In the genomic region with DNA sequence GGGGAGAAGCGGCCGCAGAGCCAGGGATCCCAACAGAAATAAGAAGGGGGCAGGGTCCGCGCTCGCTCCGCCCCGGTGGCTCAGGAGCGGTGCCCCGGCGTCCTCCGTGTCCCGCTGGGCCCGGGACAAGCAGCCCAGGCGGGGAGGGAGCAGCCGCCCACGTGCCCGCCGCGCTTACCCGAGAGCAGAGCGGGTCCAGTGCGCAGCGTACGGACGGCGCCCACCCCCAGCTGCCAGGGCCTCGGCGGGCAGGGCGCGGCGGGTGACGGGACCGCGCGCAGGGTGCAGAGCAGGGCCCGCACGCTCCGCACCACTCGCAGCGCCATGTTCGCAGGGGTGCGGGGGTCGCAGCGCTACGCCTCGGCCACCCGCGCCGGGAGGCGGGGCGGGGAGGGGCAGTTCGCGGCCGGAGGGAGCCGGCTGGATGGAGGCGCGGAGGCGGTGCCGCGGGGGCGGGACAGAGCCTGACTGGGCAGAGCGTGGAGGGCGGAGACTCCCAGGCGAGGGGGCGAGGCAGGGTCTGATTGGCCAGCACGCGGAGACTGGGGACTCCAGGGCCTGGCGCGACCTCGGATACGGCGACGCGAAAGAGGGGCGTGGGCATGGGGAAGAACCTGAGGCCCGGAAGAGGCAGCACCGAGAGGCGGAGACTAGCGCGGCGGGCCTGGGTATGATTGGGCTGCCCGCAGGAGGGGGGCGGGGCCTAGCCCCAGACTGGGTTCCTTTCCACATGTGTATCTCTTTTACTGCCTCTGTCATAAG, we compare ENCODE assay signal across 8 cellular contexts. TPM values are rescaled to one million over a fixed set of nuclear protein-coding genes. Genes with fewer than 3 reads are reported as not detected.
A peak's percentile ranks its signal among the peaks of the same experiment; 100 is the strongest.
DNase-seq lines count a peak whose midpoint lies in the region; ATAC-seq and TF ChIP-seq lines count a peak whose summit lies in the region.

A gene (minus strand): TSS at position 443 of the 762 bp plus-strand sequence. CDS start 117 bp downstream, at position 326.

- peak within 1 kb of the TSS; percentile 69 for H3K27ac Mint-ChIP-seq in WTC11

- H3K9me3 Mint-ChIP-seq in WTC11, result peaks cover 6% of the 10 kb centered on the region

- peaks cover 6% of the 10 kb centered on the region for H3F3A ChIP-seq in smooth muscle cell (ENCODE audit: low read depth)

- peak within 1 kb of the TSS; percentile 87 for H3K4me3 ChIP-seq in ACC112 (ENCODE audit: low read depth, low read length)
- peak within 1 kb of the TSS; percentile 93 for H3K4me3 ChIP-seq in smooth muscle cell

- WGBS in smooth muscle cell (ENCODE audit: low lambda C conversion rate), result 8% methylated on average over 35 of the region's 83 CpGs

- ATAC-seq in GM18873 (IDR thresholded peaks at IDR 0.05; ENCODE audit: low FRiP score, unreplicated experiment), result peak; percentile 98
- ATAC-seq in HG03139 (IDR thresholded peaks at IDR 0.05; ENCODE audit: unreplicated experiment), result peak; percentile 98
- peak; percentile 98 for ATAC-seq in WTC11

- H3K79me2 ChIP-seq in ACC112 (ENCODE audit: control insufficient read depth, insufficient read depth, low read length, unreplicated experiment) (peaks cover 29% of the 10 kb centered on the region), smooth muscle cell (ENCODE audit: low read depth) (peaks cover 15% of the 10 kb centered on the region)

- peak within 1 kb of the TSS; percentile 88 for H2AFZ ChIP-seq in ACC112 (ENCODE audit: low read length, unreplicated experiment)
- H2AFZ ChIP-seq in smooth muscle cell (ENCODE audit: low read depth), result peak within 1 kb of the TSS; percentile 91

- peak within 1 kb of the TSS; percentile 12; the same call in 1 of the 2 replicates for H3K27ac ChIP-seq in ACC112 (ENCODE audit: low read depth, low read length)
- H3K27ac ChIP-seq in caudate nucleus (ENCODE audit: low read depth, low read length), result peak within 1 kb of the TSS; percentile 44
- peak within 1 kb of the TSS; percentile 62 for H3K27ac ChIP-seq in smooth muscle cell (ENCODE audit: low read depth)

- peak within 1 kb of the TSS; percentile 64 for H3K9ac ChIP-seq in smooth muscle cell (ENCODE audit: low read depth)

- H3K36me3 Mint-ChIP-seq in WTC11, result no peaks in the 10 kb centered on the region; the same call in 1 of the 2 replicates

- H3K4me2 ChIP-seq in smooth muscle cell, result peak within 1 kb of the TSS; percentile 99

- H3K4me1 ChIP-seq in ACC112 (ENCODE audit: control insufficient read depth, insufficient read depth, low read length, unreplicated experiment) (peaks cover 4% of the 10 kb centered on the region), smooth muscle cell (ENCODE audit: low read depth) (no peaks in the 10 kb centered on the region)

- no peaks in the 10 kb centered on the region for H3K36me3 ChIP-seq in ACC112 (ENCODE audit: insufficient read depth, low read length)
- no peaks in the 10 kb centered on the region for H3K36me3 ChIP-seq in smooth muscle cell (ENCODE audit: low read depth)

- peaks cover 13% of the 10 kb centered on the region for H3K4me1 Mint-ChIP-seq in WTC11

- H3K27me3 Mint-ChIP-seq in WTC11 (ENCODE audit: low read depth), result no peaks in the 10 kb centered on the region; the same call in 1 of the 2 replicates

- DNase-seq in NCI-H2227 (lab: John Stamatoyannopoulos, UW; ENCODE audit: unreplicated experiment), result peak; percentile 97
- DNase-seq in WTC11 (ENCODE audit: low spot score), result peak; percentile 99
- DNase-seq in caudate nucleus (lab: John Stamatoyannopoulos, UW), result peak; percentile 85 to 100 (median 99)
- DNase-seq in iPS-NIHi7 (ENCODE audit: extremely low spot score), result peak; percentile 99
- peak; percentile 94 for DNase-seq in smooth muscle cell (lab: John Stamatoyannopoulos, UW; ENCODE audit: unreplicated experiment)

- peak within 1 kb of the TSS; percentile 86 for H3K4me3 Mint-ChIP-seq in WTC11

- H4K20me1 ChIP-seq in smooth muscle cell (ENCODE audit: low read depth), result no peaks in the 10 kb centered on the region

- no peak for TF ChIP-seq CTCF in WTC11 (IDR thresholded peaks at IDR 0.05)
- TF ChIP-seq CTCF in smooth muscle cell (IDR thresholded peaks at IDR 0.05; ENCODE audit: borderline replicate concordance, insufficient read depth, poor library complexity, severe bottlenecking), result no peak

- no peaks in the 10 kb centered on the region for H3K9me3 ChIP-seq in smooth muscle cell (replicated peaks; ENCODE audit: low read depth)

- CTCF ChIA-PET in WTC11 (lab: Charles Lee), result no interaction called here

- POLR2A ChIA-PET in WTC11 (lab: Charles Lee), result no interaction called here

- H3K27me3 ChIP-seq in ACC112 (ENCODE audit: insufficient read depth, low read length), result no peaks in the 10 kb centered on the region
- H3K27me3 ChIP-seq in smooth muscle cell (ENCODE audit: low read depth), result no peaks in the 10 kb centered on the region

TF ChIP-seq in WTC11, 78 proteins besides CTCF, POLR2A, EP300 and RAD21 (continues in another document):
- TF ChIP-seq, protein P1, sequence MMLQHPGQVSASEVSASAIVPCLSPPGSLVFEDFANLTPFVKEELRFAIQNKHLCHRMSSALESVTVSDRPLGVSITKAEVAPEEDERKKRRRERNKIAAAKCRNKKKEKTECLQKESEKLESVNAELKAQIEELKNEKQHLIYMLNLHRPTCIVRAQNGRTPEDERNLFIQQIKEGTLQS (CRISPR knock-in tag; conservative IDR thresholded peaks at IDR 0.05), result no peak
- TF ChIP-seq, protein P2, sequence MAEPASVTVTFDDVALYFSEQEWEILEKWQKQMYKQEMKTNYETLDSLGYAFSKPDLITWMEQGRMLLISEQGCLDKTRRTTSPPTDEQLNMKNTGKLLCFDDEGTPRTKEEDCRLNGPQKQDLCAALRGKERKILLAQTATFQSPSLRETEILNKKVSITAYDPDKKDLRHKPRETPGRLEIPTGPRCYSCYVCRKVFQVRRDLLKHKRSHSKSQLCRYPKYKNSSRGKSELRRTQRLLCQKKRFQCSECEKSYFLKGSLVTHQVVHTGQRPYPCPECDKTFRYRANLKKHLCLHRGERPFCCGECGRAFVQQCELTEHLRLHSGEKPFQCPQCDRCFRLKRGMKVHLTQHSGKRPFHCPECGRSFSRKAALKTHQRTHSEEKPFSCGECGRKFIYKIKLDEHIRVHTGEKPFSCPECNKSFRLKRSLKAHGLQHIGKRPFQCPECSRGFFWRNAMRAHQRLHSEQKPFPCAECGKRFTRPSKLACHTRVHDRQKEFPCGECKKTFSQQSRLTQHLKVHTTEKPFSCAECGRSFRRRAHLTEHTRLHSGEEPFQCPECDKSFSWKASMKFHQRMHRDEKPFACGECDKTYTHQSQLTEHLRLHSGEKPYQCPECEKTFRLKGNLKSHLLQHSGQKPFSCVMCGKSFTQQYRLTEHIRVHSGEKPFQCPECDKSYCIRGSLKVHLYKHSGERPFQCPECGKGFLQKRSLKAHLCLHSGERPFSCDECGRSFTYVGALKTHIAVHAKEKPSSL (CRISPR knock-in tag; conservative IDR thresholded peaks at IDR 0.05), result no peak
- TF ChIP-seq SMAD3 (CRISPR knock-in tag; IDR thresholded peaks at IDR 0.05; ENCODE audit: borderline replicate concordance), result no peak
- TF ChIP-seq CREM (CRISPR knock-in tag; IDR thresholded peaks at IDR 0.05), result peak; percentile 76; the same call in 1 of the 2 replicates
- TF ChIP-seq, protein P3, sequence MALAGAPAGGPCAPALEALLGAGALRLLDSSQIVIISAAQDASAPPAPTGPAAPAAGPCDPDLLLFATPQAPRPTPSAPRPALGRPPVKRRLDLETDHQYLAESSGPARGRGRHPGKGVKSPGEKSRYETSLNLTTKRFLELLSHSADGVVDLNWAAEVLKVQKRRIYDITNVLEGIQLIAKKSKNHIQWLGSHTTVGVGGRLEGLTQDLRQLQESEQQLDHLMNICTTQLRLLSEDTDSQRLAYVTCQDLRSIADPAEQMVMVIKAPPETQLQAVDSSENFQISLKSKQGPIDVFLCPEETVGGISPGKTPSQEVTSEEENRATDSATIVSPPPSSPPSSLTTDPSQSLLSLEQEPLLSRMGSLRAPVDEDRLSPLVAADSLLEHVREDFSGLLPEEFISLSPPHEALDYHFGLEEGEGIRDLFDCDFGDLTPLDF (CRISPR knock-in tag; IDR thresholded peaks at IDR 0.05), result no peak
- TF ChIP-seq ZBTB21 (CRISPR knock-in tag; IDR thresholded peaks at IDR 0.05; ENCODE audit: borderline replicate concordance), result 0 out of 2 replicates have a peak, but pooled peaks have one; percentile 44
- TF ChIP-seq, protein P4, sequence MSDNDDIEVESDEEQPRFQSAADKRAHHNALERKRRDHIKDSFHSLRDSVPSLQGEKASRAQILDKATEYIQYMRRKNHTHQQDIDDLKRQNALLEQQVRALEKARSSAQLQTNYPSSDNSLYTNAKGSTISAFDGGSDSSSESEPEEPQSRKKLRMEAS (CRISPR knock-in tag; IDR thresholded peaks at IDR 0.05), result peak; percentile 75; the same call in 1 of the 2 replicates
- no peak for TF ChIP-seq ZNF671 (CRISPR knock-in tag; IDR thresholded peaks at IDR 0.05)
- TF ChIP-seq, protein P5, sequence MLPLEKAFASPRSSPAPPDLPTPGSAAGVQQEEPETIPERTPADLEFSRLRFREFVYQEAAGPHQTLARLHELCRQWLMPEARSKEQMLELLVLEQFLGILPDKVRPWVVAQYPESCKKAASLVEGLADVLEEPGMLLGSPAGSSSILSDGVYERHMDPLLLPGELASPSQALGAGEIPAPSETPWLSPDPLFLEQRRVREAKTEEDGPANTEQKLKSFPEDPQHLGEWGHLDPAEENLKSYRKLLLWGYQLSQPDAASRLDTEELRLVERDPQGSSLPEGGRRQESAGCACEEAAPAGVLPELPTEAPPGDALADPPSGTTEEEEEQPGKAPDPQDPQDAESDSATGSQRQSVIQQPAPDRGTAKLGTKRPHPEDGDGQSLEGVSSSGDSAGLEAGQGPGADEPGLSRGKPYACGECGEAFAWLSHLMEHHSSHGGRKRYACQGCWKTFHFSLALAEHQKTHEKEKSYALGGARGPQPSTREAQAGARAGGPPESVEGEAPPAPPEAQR (CRISPR knock-in tag; IDR thresholded peaks at IDR 0.05), result no peak
- peak; percentile 92 for TF ChIP-seq ETV6 (CRISPR knock-in tag; IDR thresholded peaks at IDR 0.05)
- peak; percentile 84; the same call in 1 of the 2 replicates for TF ChIP-seq KAT7 (CRISPR knock-in tag; IDR thresholded peaks at IDR 0.05; ENCODE audit: borderline replicate concordance)
- TF ChIP-seq MYBL2 (CRISPR knock-in tag; IDR thresholded peaks at IDR 0.05), result 0 out of 2 replicates have a peak, but pooled peaks have one; percentile 22
- TF ChIP-seq, protein P6, sequence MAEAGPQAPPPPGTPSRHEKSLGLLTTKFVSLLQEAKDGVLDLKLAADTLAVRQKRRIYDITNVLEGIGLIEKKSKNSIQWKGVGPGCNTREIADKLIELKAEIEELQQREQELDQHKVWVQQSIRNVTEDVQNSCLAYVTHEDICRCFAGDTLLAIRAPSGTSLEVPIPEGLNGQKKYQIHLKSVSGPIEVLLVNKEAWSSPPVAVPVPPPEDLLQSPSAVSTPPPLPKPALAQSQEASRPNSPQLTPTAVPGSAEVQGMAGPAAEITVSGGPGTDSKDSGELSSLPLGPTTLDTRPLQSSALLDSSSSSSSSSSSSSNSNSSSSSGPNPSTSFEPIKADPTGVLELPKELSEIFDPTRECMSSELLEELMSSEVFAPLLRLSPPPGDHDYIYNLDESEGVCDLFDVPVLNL (CRISPR knock-in tag; IDR thresholded peaks at IDR 0.05; ENCODE audit: borderline replicate concordance, low read depth), result no peak
- TF ChIP-seq NFYB (CRISPR knock-in tag; conservative IDR thresholded peaks at IDR 0.05; ENCODE audit: low read depth), result peak; percentile 60

RNA-seq across cellular contexts. Expression of the gene that starts here (rescaled TPM):
- total RNA-seq in WTC11 (2021) (95.9 to 97.1 TPM (median 96.4 TPM) in 3 replicates), smooth muscle cell (24.9 and 42.4 TPM in 2 replicates)
- polyA plus RNA-seq in smooth muscle cell, result 46.4 and 48.1 TPM in 2 replicates

Comparison
In these comparisons a context has a peak if more than half of its experiments do, and no peak if none do; other contexts are left out.
1. Peak in every context shown above with its lines: DNase-seq, ATAC-seq, H3K4me3 ChIP-seq and H3K27ac ChIP-seq.
2. H3K27ac ChIP-seq: peak in every context shown above with its lines; median percentile 62 in smooth muscle cell; 44 in caudate nucleus; 12 in ACC112.